14 cellular contexts compared by ENCODE assay signal in genomic region chr9:5512658-5513452, GRCh38. TPM values are rescaled to one million over a fixed set of nuclear protein-coding genes. Genes with fewer than 3 reads are reported as not detected.
DNase-seq lines count a peak whose midpoint lies in the region; ATAC-seq and TF ChIP-seq lines count a peak whose summit lies in the region.
"Had no signal": no experiment of that assay in that cellular context is flagged by ENCODE, and none has a peak within 500 bp of the region (broad histone marks: within the 10 kb centered on the region; RNA-seq: fewer than 3 reads in every experiment).

No MANE protein-coding gene starts in this region.

- POLR2A ChIA-PET in activated CD4-positive, alpha-beta T cell treated with anti-CD3 and anti-CD28 coated beads, Interleukin-2, amount 10 ng/mL, durations not matched to agents 7 days and 5 days (lab: Charles Lee), result no interaction called here

- no peaks in the 10 kb centered on the region for H3K27me3 Mint-ChIP-seq in activated CD4-positive, alpha-beta T cell treated with anti-CD3 and anti-CD28 coated beads, Interleukin-2, amount 10 ng/mL, durations not matched to agents 7 days and 5 days
- H3K27me3 Mint-ChIP-seq in HFFc6 (ENCODE audit: insufficient read depth), result peaks cover 3% of the 10 kb centered on the region
- no peaks in the 10 kb centered on the region for H3K27me3 Mint-ChIP-seq in activated T-helper 2 cell treated with anti-CD3 and anti-CD28 coated beads, Interferon-gamma antibody, Interleukin-2, Interleukin-4, amounts not matched to agents 10 μg/mL and 5 μg/mL and 100 μg/mL, durations not matched to agents 14 hours and 24 hours and 36 hours (ENCODE audit: low read depth)

- peak overlapping the region; percentile 15 for H3K4me3 Mint-ChIP-seq in activated CD4-positive, alpha-beta T cell treated with anti-CD3 and anti-CD28 coated beads, Interleukin-2, amount 10 ng/mL, durations not matched to agents 7 days and 5 days
- H3K4me3 Mint-ChIP-seq in HFFc6, result peak overlapping the region; percentile 93
- H3K4me3 Mint-ChIP-seq in activated T-helper 2 cell treated with anti-CD3 and anti-CD28 coated beads, Interferon-gamma antibody, Interleukin-2, Interleukin-4, amounts not matched to agents 10 μg/mL and 5 μg/mL and 100 μg/mL, durations not matched to agents 14 hours and 24 hours and 36 hours (ENCODE audit: low read depth), result peak overlapping the region; percentile 80
- H3K4me3 Mint-ChIP-seq: neural progenitor cell had no signal

- no peaks in the 10 kb centered on the region for H3K36me3 ChIP-seq in lower lobe of right lung
- H3K36me3 ChIP-seq: esophagus muscularis mucosa, neural progenitor cell had no signal

- H3K9me3 ChIP-seq in lower lobe of right lung, result no peaks in the 10 kb centered on the region
- H3K9me3 ChIP-seq: esophagus muscularis mucosa had no signal

- TF ChIP-seq CTCF in HFFc6 (IDR thresholded peaks at IDR 0.05) (no peak), lower lobe of right lung (IDR thresholded peaks at IDR 0.05) (no peak)

- H3K36me3 Mint-ChIP-seq in activated CD4-positive, alpha-beta T cell treated with anti-CD3 and anti-CD28 coated beads, Interleukin-2, amount 10 ng/mL, durations not matched to agents 7 days and 5 days (ENCODE audit: low read depth), result peaks cover 10% of the 10 kb centered on the region
- peaks cover 34% of the 10 kb centered on the region for H3K36me3 Mint-ChIP-seq in HFFc6 (ENCODE audit: low read depth)
- no peaks in the 10 kb centered on the region for H3K36me3 Mint-ChIP-seq in activated T-helper 2 cell treated with anti-CD3 and anti-CD28 coated beads, Interferon-gamma antibody, Interleukin-2, Interleukin-4, amounts not matched to agents 10 μg/mL and 5 μg/mL and 100 μg/mL, durations not matched to agents 14 hours and 24 hours and 36 hours (ENCODE audit: low read depth)
- H3K36me3 Mint-ChIP-seq: neural progenitor cell had no signal

- ATAC-seq in lower lobe of right lung, result no peak
- no peak for ATAC-seq in left lobe of liver
- no peak for ATAC-seq in GM19395 (IDR thresholded peaks at IDR 0.05; ENCODE audit: unreplicated experiment)

- H3K4me1 Mint-ChIP-seq in activated CD4-positive, alpha-beta T cell treated with anti-CD3 and anti-CD28 coated beads, Interleukin-2, amount 10 ng/mL, durations not matched to agents 7 days and 5 days, result peaks cover 56% of the 10 kb centered on the region
- peaks cover 89% of the 10 kb centered on the region for H3K4me1 Mint-ChIP-seq in HFFc6 (ENCODE audit: low read depth)
- peaks cover 63% of the 10 kb centered on the region for H3K4me1 Mint-ChIP-seq in activated T-helper 2 cell treated with anti-CD3 and anti-CD28 coated beads, Interferon-gamma antibody, Interleukin-2, Interleukin-4, amounts not matched to agents 10 μg/mL and 5 μg/mL and 100 μg/mL, durations not matched to agents 14 hours and 24 hours and 36 hours (ENCODE audit: low read depth)
- H3K4me1 Mint-ChIP-seq: neural progenitor cell had no signal

- H3K9me3 Mint-ChIP-seq in activated CD4-positive, alpha-beta T cell treated with anti-CD3 and anti-CD28 coated beads, Interleukin-2, amount 10 ng/mL, durations not matched to agents 7 days and 5 days, result peaks cover 7% of the 10 kb centered on the region
- peaks cover 2% of the 10 kb centered on the region; the same call in 1 of the 2 replicates for H3K9me3 Mint-ChIP-seq in HFFc6
- H3K9me3 Mint-ChIP-seq in activated T-helper 2 cell treated with anti-CD3 and anti-CD28 coated beads, Interferon-gamma antibody, Interleukin-2, Interleukin-4, amounts not matched to agents 10 μg/mL and 5 μg/mL and 100 μg/mL, durations not matched to agents 14 hours and 24 hours and 36 hours, result no peaks in the 10 kb centered on the region
- H3K9me3 Mint-ChIP-seq: neural progenitor cell had no signal

- no peaks in the 10 kb centered on the region for H3K27me3 ChIP-seq in lower lobe of right lung (ENCODE audit: low read depth)
- H3K27me3 ChIP-seq: esophagus muscularis mucosa, neural progenitor cell had no signal

- H3K27ac Mint-ChIP-seq in activated CD4-positive, alpha-beta T cell treated with anti-CD3 and anti-CD28 coated beads, Interleukin-2, amount 10 ng/mL, durations not matched to agents 7 days and 5 days, result no peak overlapping the region
- peak overlapping the region; percentile 97 for H3K27ac Mint-ChIP-seq in HFFc6
- H3K27ac Mint-ChIP-seq in activated T-helper 2 cell treated with anti-CD3 and anti-CD28 coated beads, Interferon-gamma antibody, Interleukin-2, Interleukin-4, amounts not matched to agents 10 μg/mL and 5 μg/mL and 100 μg/mL, durations not matched to agents 14 hours and 24 hours and 36 hours, result peak overlapping the region; percentile 18
- H3K27ac Mint-ChIP-seq: neural progenitor cell had no signal

- no peak overlapping the region for H3K4me3 ChIP-seq in lower lobe of right lung
- H3K4me3 ChIP-seq: esophagus muscularis mucosa, neural progenitor cell, SK-N-MC had no signal

- peak overlapping the region; percentile 10 for H3K27ac ChIP-seq in lower lobe of right lung
- H3K27ac ChIP-seq: esophagus muscularis mucosa, neural progenitor cell, SK-N-MC had no signal

- intact Hi-C loops in activated T-helper 2 cell treated with anti-CD3 and anti-CD28 coated beads, Interferon-gamma antibody, Interleukin-2, Interleukin-4, amounts not matched to agents 10 μg/mL and 5 μg/mL and 100 μg/mL, durations not matched to agents 14 hours and 24 hours and 36 hours (cut with micrococcal nuclease), result no loop called here
- intact Hi-C loops in lower lobe of right lung (cut with DNase I), result no loop called here

- CTCF ChIA-PET in activated CD4-positive, alpha-beta T cell treated with anti-CD3 and anti-CD28 coated beads, Interleukin-2, amount 10 ng/mL, durations not matched to agents 7 days and 5 days (lab: Charles Lee), result interaction anchor here (0.7 to 1.4 kb wide), 6 partner anchors 10 to 291 kb away, joined by 3 to 4 read pairs (median 3); no protein-coding TSS in a partner anchor

- no peak for DNase-seq in activated CD4-positive, alpha-beta T cell treated with anti-CD3 and anti-CD28 coated beads, Interleukin-2, amount 10 ng/mL, durations not matched to agents 7 days and 5 days
- no peak for DNase-seq in activated CD4-positive, alpha-beta T cell treated with anti-CD3 and anti-CD28 coated beads, Interleukin-2, amount 50 U/mL, for 1 hour
- DNase-seq in HFFc6 (no peak), lower lobe of right lung (no peak), left lobe of liver (ENCODE audit: low spot score) (no peak), SHP77 treated with DMSO at 0.1 percent for 48 hours (lab: John Stamatoyannopoulos, UW) (no peak)
- DNase-seq in activated T-helper 2 cell treated with anti-CD3 and anti-CD28 coated beads, Interferon-gamma antibody, Interleukin-2, Interleukin-4, amounts not matched to agents 10 μg/mL and 5 μg/mL and 100 μg/mL, durations not matched to agents 14 hours and 24 hours and 36 hours (ENCODE audit: low spot score), result no peak
- DNase-seq: activated CD4-positive, alpha-beta T cell treated with anti-CD3 and anti-CD28 coated beads, Interleukin-2, amount 50 U/mL, for 4 hours; glutamatergic neuron; NCI-H2029 had no signal

- H3K4me1 ChIP-seq in lower lobe of right lung, result peaks cover 24% of the 10 kb centered on the region

RNA-seq across cellular contexts. Expression of gene PDCD1LG2, which starts 2.5 kb away (rescaled TPM):
- total RNA-seq in activated CD4-positive, alpha-beta T cell treated with anti-CD3 and anti-CD28 coated beads, Interleukin-2, amount 10 ng/mL, durations not matched to agents 7 days and 5 days, result 1 to 10 TPM; 2.2 TPM
- total RNA-seq in HFFc6 (2021; fragmentation: NEBNext Ultra II Directional; extraction: Animal tissue kit (Norgen Biotek cat#: 25700)), result 10 to 100 TPM; 31.6 to 50.9 (median 42.6) TPM
- total RNA-seq in activated T-helper 2 cell treated with anti-CD3 and anti-CD28 coated beads, Interferon-gamma antibody, Interleukin-2, Interleukin-4, amounts not matched to agents 10 μg/mL and 5 μg/mL and 100 μg/mL, durations not matched to agents 14 hours and 24 hours and 36 hours, result 1.7 and 2.0 TPM in 2 replicates
- 9.0 TPM for total RNA-seq in lower lobe of right lung
- total RNA-seq in left lobe of liver, result 0.73 TPM

Comparison
In these comparisons a context has a peak if more than half of its experiments do, and no peak if none do; other contexts are left out.
1. H3K4me3 Mint-ChIP-seq: peak in every context shown above with its lines; median percentile 93 in HFFc6; 80 in activated T-helper 2 cell treated with anti-CD3 and anti-CD28 coated beads, Interferon-gamma antibody, Interleukin-2, Interleukin-4, amounts not matched to agents 10 μg/mL and 5 μg/mL and 100 μg/mL, durations not matched to agents 14 hours and 24 hours and 36 hours; 15 in activated CD4-positive, alpha-beta T cell treated with anti-CD3 and anti-CD28 coated beads, Interleukin-2, amount 10 ng/mL, durations not matched to agents 7 days and 5 days.